ENCODE assay signal across 8 cellular contexts in genomic region chr3:128075516-128076464, GRCh38. TPM values are rescaled to one million over a fixed set of nuclear protein-coding genes. Genes with fewer than 3 reads are reported as not detected.
A peak's percentile ranks its signal among the peaks of the same experiment; 100 is the strongest.
DNase-seq lines count a peak whose midpoint lies in the region; ATAC-seq and TF ChIP-seq lines count a peak whose summit lies in the region.

No MANE protein-coding gene starts in this region.

- no peak overlapping the region for H3K9ac ChIP-seq in OCI-LY1 (ENCODE audit: low read length)

- H3F3A ChIP-seq in OCI-LY1 (ENCODE audit: insufficient read depth, low read length): no peaks in the 10 kb centered on the region

- H3K4me1 Mint-ChIP-seq in natural killer cell: peaks cover 0 to 13% of the 10 kb centered on the region in 2 donors
- H3K4me1 Mint-ChIP-seq in stimulated activated memory B cell treated with anti-CD40 and anti-IgM and Interleukin-4, amounts not matched to agents 10 μg/mL and 1 μg/mL and 100 μg/mL, for 72 hours: peaks cover 15% of the 10 kb centered on the region

- H3K27ac ChIP-seq in OCI-LY1 (ENCODE audit: low read depth, low read length, poor library complexity, severe bottlenecking): no peak overlapping the region

- no peaks in the 10 kb centered on the region for H3K9me3 Mint-ChIP-seq in natural killer cell
- no peaks in the 10 kb centered on the region for H3K9me3 Mint-ChIP-seq in stimulated activated memory B cell treated with anti-CD40 and anti-IgM and Interleukin-4, amounts not matched to agents 10 μg/mL and 1 μg/mL and 100 μg/mL, for 72 hours

- ATAC-seq in HG02981 (IDR thresholded peaks at IDR 0.05; ENCODE audit: unreplicated experiment) (peak; percentile 55), natural killer cell (peak; percentile 91 to 96 (median 95))
- peak; percentile 85 for ATAC-seq in stimulated activated memory B cell treated with anti-CD40 and anti-IgM and Interleukin-4, amounts not matched to agents 10 μg/mL and 1 μg/mL and 100 μg/mL, for 72 hours

- peak overlapping the region; percentile 40 for H3K4me3 ChIP-seq in OCI-LY1 (ENCODE audit: low read depth, low read length, poor library complexity, severe bottlenecking)

- peak; percentile 91 for TF ChIP-seq CTCF in GM12872 (IDR thresholded peaks at IDR 0.05; ENCODE audit: insufficient read depth, low read depth, low read length)
- TF ChIP-seq CTCF in OCI-LY1 (IDR thresholded peaks at IDR 0.05; ENCODE audit: low read length): peak; percentile 87
- peak; percentile 94 for TF ChIP-seq CTCF in natural killer cell (IDR thresholded peaks at IDR 0.05)

- H4K20me1 ChIP-seq in OCI-LY1 (ENCODE audit: insufficient read depth, low read length): no peaks in the 10 kb centered on the region

- peak overlapping the region; percentile 56 for H3K4me2 ChIP-seq in OCI-LY1 (ENCODE audit: low read length)

- peaks cover 5% of the 10 kb centered on the region; the same call in 1 of the 2 replicates for H3K27me3 ChIP-seq in OCI-LY1 (ENCODE audit: insufficient read depth, low read length)

- H3K79me2 ChIP-seq in OCI-LY1 (ENCODE audit: insufficient read depth, low read length): no peaks in the 10 kb centered on the region

- H3K4me1 ChIP-seq in OCI-LY1 (ENCODE audit: insufficient read depth, low read length, severe bottlenecking): peaks cover 16% of the 10 kb centered on the region

- H3K36me3 Mint-ChIP-seq in natural killer cell: no peaks in the 10 kb centered on the region
- H3K36me3 Mint-ChIP-seq in stimulated activated memory B cell treated with anti-CD40 and anti-IgM and Interleukin-4, amounts not matched to agents 10 μg/mL and 1 μg/mL and 100 μg/mL, for 72 hours: peaks cover 36% of the 10 kb centered on the region

- peak overlapping the region; percentile 83 for H3K4me3 Mint-ChIP-seq in natural killer cell
- H3K4me3 Mint-ChIP-seq in stimulated activated memory B cell treated with anti-CD40 and anti-IgM and Interleukin-4, amounts not matched to agents 10 μg/mL and 1 μg/mL and 100 μg/mL, for 72 hours: peak overlapping the region; percentile 76

- intact Hi-C loops in natural killer cell (cut with micrococcal nuclease): loop anchor here (1.0 to 5.0 kb wide), 2 partner anchors 48 to 532 kb away; partner anchors contain the start of gene RUVBL1

- no peak overlapping the region for H2AFZ ChIP-seq in OCI-LY1 (ENCODE audit: low read length)

- H3K36me3 ChIP-seq in OCI-LY1 (ENCODE audit: insufficient read depth, low read length): peaks cover 72% of the 10 kb centered on the region

- no peaks in the 10 kb centered on the region for H3K9me2 ChIP-seq in OCI-LY1 (ENCODE audit: low read depth, low read length)

- DNase-seq in activated T-helper 9 cell treated with anti-CD3 and anti-CD28 coated beads, Interleukin-2, amount 50 U/mL, for 16 hours (ENCODE audit: low read depth): peak; percentile 81
- peak; percentile 84 for DNase-seq in fibroblast of peridontal ligament (ENCODE audit: extremely low read depth)
- peak; percentile 89 for DNase-seq in natural killer cell
- DNase-seq in UCSD-AML1 (lab: John Stamatoyannopoulos, UW; ENCODE audit: unreplicated experiment): no peak

- H3K9me3 ChIP-seq in OCI-LY1 (ENCODE audit: low read length): no peaks in the 10 kb centered on the region

- no peaks in the 10 kb centered on the region for H3K27me3 Mint-ChIP-seq in natural killer cell (ENCODE audit: low read depth in 2 of 2)
- no peaks in the 10 kb centered on the region for H3K27me3 Mint-ChIP-seq in stimulated activated memory B cell treated with anti-CD40 and anti-IgM and Interleukin-4, amounts not matched to agents 10 μg/mL and 1 μg/mL and 100 μg/mL, for 72 hours

- H3K27ac Mint-ChIP-seq in natural killer cell: peak overlapping the region in 1 of 2 donors; percentile 74
- H3K27ac Mint-ChIP-seq in stimulated activated memory B cell treated with anti-CD40 and anti-IgM and Interleukin-4, amounts not matched to agents 10 μg/mL and 1 μg/mL and 100 μg/mL, for 72 hours: peak overlapping the region; percentile 70

RNA-seq across cellular contexts. Expression of gene SEC61A1, which starts 23.6 kb away (rescaled TPM):
- 100 to 1,000 TPM; 143 to 172 (median 148) TPM for total RNA-seq in natural killer cell

RNA-seq across cellular contexts. Expression of gene RUVBL1, which starts 47.8 kb away (rescaled TPM):
- 10 to 100 TPM; 11.9 to 18.5 (median 14.1) TPM for total RNA-seq in natural killer cell
